In the genomic region with DNA sequence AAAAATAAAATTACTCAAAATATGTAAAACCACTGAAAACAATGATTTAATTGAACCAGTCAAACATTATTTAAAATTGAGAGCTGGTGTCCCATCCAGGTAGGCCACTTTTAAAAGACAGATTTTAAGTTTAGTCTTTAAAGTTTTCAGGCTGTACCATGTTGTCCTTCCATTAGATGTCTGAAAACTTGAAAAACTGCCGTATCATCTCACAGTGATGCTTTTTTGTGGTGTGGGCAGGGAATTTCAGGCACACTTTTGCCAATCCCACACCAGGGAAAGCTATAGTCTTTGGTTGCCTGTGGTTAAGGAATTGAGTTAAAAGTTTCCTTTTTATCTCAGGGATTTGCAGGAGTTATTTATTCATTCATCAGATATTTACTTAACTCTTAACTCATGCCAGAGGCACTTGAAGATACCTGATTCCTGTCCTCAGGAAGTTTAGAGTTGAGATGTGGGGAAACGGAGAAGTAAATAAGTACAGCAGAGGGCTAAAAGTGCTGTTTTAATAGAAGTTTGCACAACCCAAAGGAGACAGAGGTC, we compare ENCODE assay signal across 17 cellular contexts. TPM values are rescaled to one million over a fixed set of nuclear protein-coding genes. Genes with fewer than 3 reads are reported as not detected.
DNase-seq lines count a peak whose midpoint lies in the region; ATAC-seq and TF ChIP-seq lines count a peak whose summit lies in the region.
"Had no signal": no experiment of that assay in that cellular context is flagged by ENCODE, and none has a peak within 500 bp of the region (broad histone marks: within the 10 kb centered on the region; RNA-seq: fewer than 3 reads in every experiment).

No MANE protein-coding gene starts in this region.

- CTCF ChIA-PET in PC-3 (lab: Charles Lee), result no interaction called here

- H3K9me2 ChIP-seq in PC-3 (replicated peaks; ENCODE audit: low read length), result no peaks in the 10 kb centered on the region

- H3F3A ChIP-seq in PC-3 (ENCODE audit: low read length, unreplicated experiment), result no peaks in the 10 kb centered on the region

- no TSS peak for BruUV-seq in PC-3 (replicated peaks; lab: Mats Ljungman, UMichigan)

- H2AFZ ChIP-seq in PC-3 (ENCODE audit: low read length), result no peak overlapping the region

- H3K79me2 ChIP-seq in PC-3 (ENCODE audit: low read length), result peaks cover 77% of the 10 kb centered on the region

- DNase-seq in T-helper 2 cell treated with Interferon-gamma antibody and Interleukin-4, amounts not matched to agents 5 μg/mL and 100 μg/mL, for 36 hours (ENCODE audit: low spot score), result no peak
- DNase-seq in T-helper 2 cell, result no peak
- DNase-seq in PC-3, result peak; percentile 36
- no peak for DNase-seq in endothelial cell (ENCODE audit: low spot score)
- DNase-seq in renal cortical epithelial cell (ENCODE audit: low read depth), result peak; percentile 50
- no peak for DNase-seq in HK-2 (ENCODE audit: unreplicated experiment)
- DNase-seq in suprapubic skin (ENCODE audit: low spot score in 2 of 2), result no peak
- no peak for DNase-seq in activated CD8-positive, alpha-beta memory T cell treated with anti-CD3 and anti-CD28 coated beads, Interleukin-2, amount 50 U/mL, for 48 hours
- DNase-seq: 8988T; activated B cell treated with CpG ODN at 0.5 μM for 24 hours; activated T-cell treated with anti-CD3 and anti-CD28 coated beads, Interleukin-2, amount 50 U/mL, for 24 hours; DMS153; heart left ventricle; NCI-H1930; NCI-H69; SHP77 treated with DMSO at 0.1 percent for 48 hours; testis had no signal

- intact Hi-C loops in PC-3 (cut with micrococcal nuclease), result no loop called here

- H3K4me3 ChIP-seq in PC-3 (ENCODE audit: low read length) (peak overlapping the region; percentile 79), suprapubic skin (no peak overlapping the region)
- H3K4me3 ChIP-seq: testis had no signal

- H3K27me3 ChIP-seq in PC-3 (ENCODE audit: low read length) (no peaks in the 10 kb centered on the region), suprapubic skin (no peaks in the 10 kb centered on the region)
- H3K27me3 ChIP-seq: heart left ventricle, testis had no signal

- peaks cover 32% of the 10 kb centered on the region for H3K4me1 Mint-ChIP-seq in T-helper 2 cell treated with Interferon-gamma antibody and Interleukin-4, amounts not matched to agents 5 μg/mL and 100 μg/mL, for 36 hours (ENCODE audit: low read depth)
- H3K4me1 Mint-ChIP-seq in endothelial cell (ENCODE audit: unreplicated experiment), result peaks cover 31% of the 10 kb centered on the region

- TF ChIP-seq CTCF in PC-3 (conservative IDR thresholded peaks at IDR 0.05; ENCODE audit: low read depth, low read length) (no peak), endothelial cell (IDR thresholded peaks at IDR 0.05; ENCODE audit: unreplicated experiment) (no peak), suprapubic skin (IDR thresholded peaks at IDR 0.05) (no peak)

- no peak for TF ChIP-seq EP300 in suprapubic skin (IDR thresholded peaks at IDR 0.05)

- H3K9me3 ChIP-seq in PC-3 (ENCODE audit: low read length), result no peaks in the 10 kb centered on the region
- H3K9me3 ChIP-seq in suprapubic skin, result no peaks in the 10 kb centered on the region
- H3K9me3 ChIP-seq: heart left ventricle, testis had no signal

- peaks cover 41% of the 10 kb centered on the region for H4K20me1 ChIP-seq in PC-3 (ENCODE audit: low read length)

- no peak overlapping the region for H3K27ac Mint-ChIP-seq in T-helper 2 cell treated with Interferon-gamma antibody and Interleukin-4, amounts not matched to agents 5 μg/mL and 100 μg/mL, for 36 hours
- H3K27ac Mint-ChIP-seq in endothelial cell (ENCODE audit: unreplicated experiment), result no peak overlapping the region
- H3K27ac Mint-ChIP-seq: activated B cell treated with CpG ODN at 0.5 μM for 24 hours had no signal

- POLR2A ChIA-PET in PC-3 (lab: Charles Lee; ENCODE audit: unreplicated experiment), result no interaction called here

- H3K4me2 ChIP-seq in PC-3 (ENCODE audit: low read length), result peak overlapping the region; percentile 86

- no peak for TF ChIP-seq POLR2A in suprapubic skin (IDR thresholded peaks at IDR 0.05)

- no peaks in the 10 kb centered on the region for H3K27me3 Mint-ChIP-seq in T-helper 2 cell treated with Interferon-gamma antibody and Interleukin-4, amounts not matched to agents 5 μg/mL and 100 μg/mL, for 36 hours (ENCODE audit: low read depth)
- no peaks in the 10 kb centered on the region for H3K27me3 Mint-ChIP-seq in endothelial cell (ENCODE audit: unreplicated experiment)
- H3K27me3 Mint-ChIP-seq: activated B cell treated with CpG ODN at 0.5 μM for 24 hours; activated T-cell treated with anti-CD3 and anti-CD28 coated beads, Interleukin-2, amount 50 U/mL, for 24 hours had no signal

- H3K36me3 Mint-ChIP-seq in T-helper 2 cell treated with Interferon-gamma antibody and Interleukin-4, amounts not matched to agents 5 μg/mL and 100 μg/mL, for 36 hours (ENCODE audit: low read depth), result peaks cover 14% of the 10 kb centered on the region
- no peaks in the 10 kb centered on the region for H3K36me3 Mint-ChIP-seq in endothelial cell (ENCODE audit: low read depth, unreplicated experiment)

- H3K4me1 ChIP-seq in PC-3 (ENCODE audit: insufficient read depth, low read length) (peaks cover 36% of the 10 kb centered on the region), suprapubic skin (peaks cover 56% of the 10 kb centered on the region)

- H3K27ac ChIP-seq in PC-3 (ENCODE audit: low read length), result peak overlapping the region; percentile 39
- no peak overlapping the region for H3K27ac ChIP-seq in suprapubic skin
- H3K27ac ChIP-seq: testis had no signal

- H3K9ac ChIP-seq in PC-3 (ENCODE audit: low read length), result no peak overlapping the region

- 74% methylated on average over 2 of the region's 2 CpGs for WGBS in suprapubic skin

- no peak for ATAC-seq in PC-3
- ATAC-seq: heart left ventricle had no signal

- peak overlapping the region; percentile 17 for H3K4me3 Mint-ChIP-seq in T-helper 2 cell treated with Interferon-gamma antibody and Interleukin-4, amounts not matched to agents 5 μg/mL and 100 μg/mL, for 36 hours
- peak overlapping the region; percentile 49 for H3K4me3 Mint-ChIP-seq in endothelial cell (ENCODE audit: unreplicated experiment)
- H3K4me3 Mint-ChIP-seq: activated B cell treated with CpG ODN at 0.5 μM for 24 hours; activated T-cell treated with anti-CD3 and anti-CD28 coated beads, Interleukin-2, amount 50 U/mL, for 24 hours had no signal

- H3K36me3 ChIP-seq in PC-3 (ENCODE audit: low read depth, low read length) (no peaks in the 10 kb centered on the region), suprapubic skin (no peaks in the 10 kb centered on the region)
- H3K36me3 ChIP-seq: heart left ventricle had no signal

- no peaks in the 10 kb centered on the region for H3K9me3 Mint-ChIP-seq in T-helper 2 cell treated with Interferon-gamma antibody and Interleukin-4, amounts not matched to agents 5 μg/mL and 100 μg/mL, for 36 hours
- H3K9me3 Mint-ChIP-seq in endothelial cell (ENCODE audit: unreplicated experiment), result no peaks in the 10 kb centered on the region
- H3K9me3 Mint-ChIP-seq: activated B cell treated with CpG ODN at 0.5 μM for 24 hours; activated T-cell treated with anti-CD3 and anti-CD28 coated beads, Interleukin-2, amount 50 U/mL, for 24 hours had no signal

RNA-seq across cellular contexts. Expression of gene SNTB2, which starts 3.2 kb away (rescaled TPM):
- total RNA-seq in PC-3 (2014; rRNA removed) (40.4 and 62.6 TPM in 2 replicates), endothelial cell (ENCODE audit: unreplicated experiment) (16.8 TPM), renal cortical epithelial cell (18.9 and 31.3 TPM in 2 replicates), suprapubic skin (10 to 100 TPM; 35.8 to 81.6 (median 57.8) TPM)

RNA-seq across cellular contexts. Expression of gene UTP4, which starts 57.7 kb away (rescaled TPM):
- total RNA-seq in PC-3 (2014; rRNA removed) (26.4 and 26.9 TPM in 2 replicates), endothelial cell (ENCODE audit: unreplicated experiment) (39.3 TPM), renal cortical epithelial cell (24.0 and 37.5 TPM in 2 replicates), suprapubic skin (10 to 100 TPM; 25.1 to 41.7 (median 34.8) TPM)

RNA-seq across cellular contexts. Expression of gene CHTF8, which starts 57.7 kb away (rescaled TPM):
- total RNA-seq in PC-3 (2014; rRNA removed) (45.9 and 54.7 TPM in 2 replicates), endothelial cell (ENCODE audit: unreplicated experiment) (169 TPM), renal cortical epithelial cell (67.7 and 103 TPM in 2 replicates), suprapubic skin (100 to 1,000 TPM in 1 of 4 donors, 10 to 100 TPM in 3; 76.9 to 128 (median 90.0) TPM)

Comparison
In these comparisons a context has a peak if more than half of its experiments do, and no peak if none do; other contexts are left out.
1. DNase-seq: peak in PC-3 (single experiment) and renal cortical epithelial cell (single experiment); none in T-helper 2 cell treated with Interferon-gamma antibody and Interleukin-4, amounts not matched to agents 5 μg/mL and 100 μg/mL, for 36 hours (single experiment), T-helper 2 cell (0 of 5), endothelial cell (single experiment), HK-2 (single experiment), suprapubic skin (0 of 2) and activated CD8-positive, alpha-beta memory T cell treated with anti-CD3 and anti-CD28 coated beads, Interleukin-2, amount 50 U/mL, for 48 hours (single experiment).